Comparison of ENCODE assay signal across 14 cellular contexts in genomic region chr1:168360151-168360550, GRCh38.
DNase-seq lines count a peak whose midpoint lies in the region; FAIRE-seq and TF ChIP-seq lines count a peak whose summit lies in the region.
"Had no signal": no experiment of that assay in that cellular context is flagged by ENCODE, and none has a peak within 500 bp of the region (broad histone marks: within the 10 kb centered on the region; RNA-seq: fewer than 3 reads in every experiment).

No MANE protein-coding gene starts in this region.

- H3K9me3 Mint-ChIP-seq in activated naive CD4-positive, alpha-beta T cell treated with anti-CD3 and anti-CD28 coated beads, Interleukin-2, amount 10 ng/mL, durations not matched to agents 7 days and 5 days: no peaks in the 10 kb centered on the region
- no peaks in the 10 kb centered on the region for H3K9me3 Mint-ChIP-seq in T-helper 2 cell treated with Interferon-gamma antibody and Interleukin-4, amounts not matched to agents 5 μg/mL and 100 μg/mL, for 36 hours
- no peaks in the 10 kb centered on the region for H3K9me3 Mint-ChIP-seq in neural progenitor cell

- H3K36me3 ChIP-seq in kidney (ENCODE audit: control insufficient read depth in 1 of 2, insufficient read depth in 2 of 2, low read length in 2 of 2): no peaks in the 10 kb centered on the region
- no peaks in the 10 kb centered on the region for H3K36me3 ChIP-seq in neural progenitor cell
- H3K36me3 ChIP-seq: thyroid gland had no signal

- H3K36me3 Mint-ChIP-seq in activated naive CD4-positive, alpha-beta T cell treated with anti-CD3 and anti-CD28 coated beads, Interleukin-2, amount 10 ng/mL, durations not matched to agents 7 days and 5 days: no peaks in the 10 kb centered on the region
- peaks cover 4% of the 10 kb centered on the region for H3K36me3 Mint-ChIP-seq in T-helper 2 cell treated with Interferon-gamma antibody and Interleukin-4, amounts not matched to agents 5 μg/mL and 100 μg/mL, for 36 hours (ENCODE audit: low read depth)
- H3K36me3 Mint-ChIP-seq in neural progenitor cell: no peaks in the 10 kb centered on the region

- no peaks in the 10 kb centered on the region for H3K9me3 ChIP-seq in kidney (ENCODE audit: control insufficient read depth in 1 of 2, low read length in 2 of 2)
- H3K9me3 ChIP-seq in neural progenitor cell (ENCODE audit: low read depth): no peaks in the 10 kb centered on the region
- H3K9me3 ChIP-seq: thyroid gland had no signal

- H3K9ac ChIP-seq in kidney (ENCODE audit: low read length in 2 of 2) (no peak overlapping the region), neural progenitor cell (no peak overlapping the region)

- no peak overlapping the region for H3K4me3 ChIP-seq in fibroblast of the aortic adventitia (ENCODE audit: low read depth, low read length)
- H3K4me3 ChIP-seq in kidney (ENCODE audit: low read length in 2 of 2): no peak overlapping the region
- H3K4me3 ChIP-seq in neural progenitor cell: no peak overlapping the region
- H3K4me3 ChIP-seq: thyroid gland had no signal

- DNase-seq in activated naive CD4-positive, alpha-beta T cell treated with Interleukin-2 at 50 U/mL for 16 hours: peak; percentile 48
- no peak for DNase-seq in activated naive CD4-positive, alpha-beta T cell treated with anti-CD3 and anti-CD28 coated beads, Interleukin-2, amount 10 ng/mL, durations not matched to agents 7 days and 5 days
- peak; percentile 79 for DNase-seq in T-helper 2 cell treated with Interferon-gamma antibody and Interleukin-4, amounts not matched to agents 5 μg/mL and 100 μg/mL, for 36 hours (ENCODE audit: low spot score)
- DNase-seq in fibroblast of the aortic adventitia (ENCODE audit: low read depth) (peak; percentile 43), kidney (no peak), NCI-H1105 treated with DMSO at 0.1 percent for 48 hours (lab: John Stamatoyannopoulos, UW) (no peak), neural progenitor cell (ENCODE audit: low spot score) (no peak)
- DNase-seq in stimulated activated CD8-positive, alpha-beta memory T cell treated with anti-CD3 and anti-CD28 coated beads, Interleukin-12 subunit alpha, Interleukin-12 subunit beta, amount 100 ng/mL, for 1 hour (ENCODE audit: low read depth): peak; percentile 9
- DNase-seq: AML-193, caudate nucleus, NCI-H1417, thyroid gland had no signal

- peaks cover 23% of the 10 kb centered on the region for H3K79me2 ChIP-seq in neural progenitor cell (ENCODE audit: low read depth)

- H3K27ac ChIP-seq in kidney (ENCODE audit: low read depth in 2 of 2, low read length in 2 of 2): no peak overlapping the region
- no peak overlapping the region for H3K27ac ChIP-seq in neural progenitor cell
- H3K27ac ChIP-seq: thyroid gland had no signal

- intact Hi-C loops in kidney (cut with DNase I): no loop called here

- no peak overlapping the region for H3K4me3 Mint-ChIP-seq in activated naive CD4-positive, alpha-beta T cell treated with anti-CD3 and anti-CD28 coated beads, Interleukin-2, amount 10 ng/mL, durations not matched to agents 7 days and 5 days
- H3K4me3 Mint-ChIP-seq in T-helper 2 cell treated with Interferon-gamma antibody and Interleukin-4, amounts not matched to agents 5 μg/mL and 100 μg/mL, for 36 hours: peak overlapping the region; percentile 55
- H3K4me3 Mint-ChIP-seq in neural progenitor cell: no peak overlapping the region

- TF ChIP-seq CTCF in fibroblast of the aortic adventitia (IDR thresholded peaks at IDR 0.05; ENCODE audit: insufficient read depth, low read length) (no peak), kidney (IDR thresholded peaks at IDR 0.05; ENCODE audit: borderline replicate concordance, extremely low read depth, insufficient read depth) (no peak), neural progenitor cell (IDR thresholded peaks at IDR 0.05) (no peak)

- peaks cover 9% of the 10 kb centered on the region for H3K4me1 Mint-ChIP-seq in activated naive CD4-positive, alpha-beta T cell treated with anti-CD3 and anti-CD28 coated beads, Interleukin-2, amount 10 ng/mL, durations not matched to agents 7 days and 5 days
- H3K4me1 Mint-ChIP-seq in T-helper 2 cell treated with Interferon-gamma antibody and Interleukin-4, amounts not matched to agents 5 μg/mL and 100 μg/mL, for 36 hours (ENCODE audit: low read depth): peaks cover 59% of the 10 kb centered on the region
- no peaks in the 10 kb centered on the region for H3K4me1 Mint-ChIP-seq in neural progenitor cell

- H4K20me1 ChIP-seq in neural progenitor cell (ENCODE audit: low read depth): no peaks in the 10 kb centered on the region

- no peaks in the 10 kb centered on the region for H3F3A ChIP-seq in neural progenitor cell (ENCODE audit: low read depth)

- no peak overlapping the region for H3K27ac Mint-ChIP-seq in activated naive CD4-positive, alpha-beta T cell treated with anti-CD3 and anti-CD28 coated beads, Interleukin-2, amount 10 ng/mL, durations not matched to agents 7 days and 5 days
- H3K27ac Mint-ChIP-seq in T-helper 2 cell treated with Interferon-gamma antibody and Interleukin-4, amounts not matched to agents 5 μg/mL and 100 μg/mL, for 36 hours: peak overlapping the region; percentile 91
- H3K27ac Mint-ChIP-seq in neural progenitor cell: no peak overlapping the region

- no peak overlapping the region for H2AFZ ChIP-seq in neural progenitor cell (replicated peaks)

- H3K4me2 ChIP-seq in neural progenitor cell: no peak overlapping the region

- H3K4me1 ChIP-seq in kidney (ENCODE audit: control insufficient read depth in 1 of 2, insufficient read depth in 1 of 2, low read depth in 1 of 2, low read length in 2 of 2) (peaks cover 0 to 2% of the 10 kb centered on the region in 2 donors), neural progenitor cell (peaks cover 3% of the 10 kb centered on the region)
- H3K4me1 ChIP-seq: thyroid gland had no signal

- CTCF ChIA-PET in activated naive CD4-positive, alpha-beta T cell treated with anti-CD3 and anti-CD28 coated beads, Interleukin-2, amount 10 ng/mL, durations not matched to agents 7 days and 5 days (lab: Charles Lee): interaction anchor here (8.0 kb wide), 1 partner anchor 16 kb away, joined by 139 read pairs; no protein-coding TSS in a partner anchor

- no peak for FAIRE-seq in kidney (lab: Jason Lieb, UNC)
- FAIRE-seq: G401.6, keratinocyte had no signal

- peaks cover 28% of the 10 kb centered on the region for H3K27me3 Mint-ChIP-seq in activated naive CD4-positive, alpha-beta T cell treated with anti-CD3 and anti-CD28 coated beads, Interleukin-2, amount 10 ng/mL, durations not matched to agents 7 days and 5 days
- H3K27me3 Mint-ChIP-seq in T-helper 2 cell treated with Interferon-gamma antibody and Interleukin-4, amounts not matched to agents 5 μg/mL and 100 μg/mL, for 36 hours (ENCODE audit: low read depth): no peaks in the 10 kb centered on the region
- no peaks in the 10 kb centered on the region for H3K27me3 Mint-ChIP-seq in neural progenitor cell (ENCODE audit: insufficient read depth, low read depth)

- H3K27me3 ChIP-seq in neural progenitor cell: no peaks in the 10 kb centered on the region
- H3K27me3 ChIP-seq: thyroid gland had no signal

Comparison
In these comparisons a context has a peak if more than half of its experiments do, and no peak if none do; other contexts are left out.
1. DNase-seq: peak in activated naive CD4-positive, alpha-beta T cell treated with Interleukin-2 at 50 U/mL for 16 hours (single experiment), T-helper 2 cell treated with Interferon-gamma antibody and Interleukin-4, amounts not matched to agents 5 μg/mL and 100 μg/mL, for 36 hours (single experiment), fibroblast of the aortic adventitia (single experiment) and stimulated activated CD8-positive, alpha-beta memory T cell treated with anti-CD3 and anti-CD28 coated beads, Interleukin-12 subunit alpha, Interleukin-12 subunit beta, amount 100 ng/mL, for 1 hour (single experiment); none in activated naive CD4-positive, alpha-beta T cell treated with anti-CD3 and anti-CD28 coated beads, Interleukin-2, amount 10 ng/mL, durations not matched to agents 7 days and 5 days (single experiment), kidney (single experiment), NCI-H1105 treated with DMSO at 0.1 percent for 48 hours (single experiment) and neural progenitor cell (single experiment).